In genomic region chr16:48611329-48612137, GRCh38 we compare ENCODE assay signal across 8 cellular contexts. TPM values are rescaled to one million over a fixed set of nuclear protein-coding genes. Genes with fewer than 3 reads are reported as not detected.
A peak's percentile ranks its signal among the peaks of the same experiment; 100 is the strongest.
DNase-seq lines count a peak whose midpoint lies in the region; ATAC-seq and TF ChIP-seq lines count a peak whose summit lies in the region.

No MANE protein-coding gene starts in this region.

- H3K9me2 ChIP-seq in Loucy (replicated peaks; ENCODE audit: low read depth, low read length), result no peaks in the 10 kb centered on the region

- H3K36me3 ChIP-seq in Loucy (ENCODE audit: insufficient read depth, low read length), result no peaks in the 10 kb centered on the region

- H3K9ac ChIP-seq in Loucy (ENCODE audit: low read depth, low read length, poor library complexity, severe bottlenecking), result peak overlapping the region; percentile 89

- peak overlapping the region; percentile 84 for H3K4me3 ChIP-seq in Loucy (ENCODE audit: low read length, poor library complexity, severe bottlenecking)

- H3K4me1 ChIP-seq in Loucy (ENCODE audit: insufficient read depth, low read length, poor library complexity, severe bottlenecking), result peaks cover 48% of the 10 kb centered on the region

- no peaks in the 10 kb centered on the region for H3K9me3 ChIP-seq in Loucy (ENCODE audit: insufficient read depth, low read depth, low read length)

- peak; percentile 80 for DNase-seq in activated CD8-positive, alpha-beta memory T cell treated with anti-CD3 and anti-CD28 coated beads for 24 hours
- DNase-seq in cardiac septum (ENCODE audit: low spot score) (peak; percentile 91), MV-4-11 (lab: John Stamatoyannopoulos, UW) (no peak), amniotic stem cell (lab: John Stamatoyannopoulos, UW) (no peak)
- peak; percentile 60 to 68 for DNase-seq in stimulated activated CD4-positive, alpha-beta T cell treated with anti-CD3 and anti-CD28 coated beads, Interleukin-4, amount 100 ng/mL, for 48 hours (ENCODE audit: low read depth in 2 of 2)

- peaks cover 4% of the 10 kb centered on the region for H3F3A ChIP-seq in Loucy (ENCODE audit: low read depth)

- H2AFZ ChIP-seq in Loucy (ENCODE audit: low read length), result no peak overlapping the region

- peaks cover 29% of the 10 kb centered on the region for H4K20me1 ChIP-seq in Loucy (ENCODE audit: insufficient read depth, low read length, poor library complexity, severe bottlenecking)

- TF ChIP-seq CTCF in Loucy (conservative IDR thresholded peaks at IDR 0.05; ENCODE audit: low read length), result no peak

- peak overlapping the region; percentile 70 for H3K4me2 ChIP-seq in Loucy (ENCODE audit: low read depth, low read length, poor library complexity, severe bottlenecking)

- no peaks in the 10 kb centered on the region for H3K27me3 ChIP-seq in Loucy (ENCODE audit: insufficient read depth, low read length, poor library complexity, severe bottlenecking)

- H3K79me2 ChIP-seq in Loucy (ENCODE audit: insufficient read depth, low read length), result peaks cover 48% of the 10 kb centered on the region

- intact Hi-C loops in cardiac septum (cut with DNase I), result loop anchor here (5.0 kb wide), 1 partner anchor 244 kb away; no protein-coding TSS in a partner anchor

- ATAC-seq in GM18499 (IDR thresholded peaks at IDR 0.05; ENCODE audit: insufficient read depth, unreplicated experiment) (peak; percentile 39), GM21390 (IDR thresholded peaks at IDR 0.05; ENCODE audit: unreplicated experiment) (no peak)

RNA-seq across cellular contexts. Expression of gene N4BP1, which starts 1.6 kb away (rescaled TPM):
- 20.9 TPM for total RNA-seq in cardiac septum

Comparison
In these comparisons a context has a peak if more than half of its experiments do, and no peak if none do; other contexts are left out.
1. DNase-seq: peak in activated CD8-positive, alpha-beta memory T cell treated with anti-CD3 and anti-CD28 coated beads for 24 hours (single experiment), cardiac septum (single experiment) and stimulated activated CD4-positive, alpha-beta T cell treated with anti-CD3 and anti-CD28 coated beads, Interleukin-4, amount 100 ng/mL, for 48 hours (2 of 2); none in MV-4-11 (single experiment) and amniotic stem cell (single experiment).